8 cellular contexts compared by ENCODE assay signal in the genomic region with DNA sequence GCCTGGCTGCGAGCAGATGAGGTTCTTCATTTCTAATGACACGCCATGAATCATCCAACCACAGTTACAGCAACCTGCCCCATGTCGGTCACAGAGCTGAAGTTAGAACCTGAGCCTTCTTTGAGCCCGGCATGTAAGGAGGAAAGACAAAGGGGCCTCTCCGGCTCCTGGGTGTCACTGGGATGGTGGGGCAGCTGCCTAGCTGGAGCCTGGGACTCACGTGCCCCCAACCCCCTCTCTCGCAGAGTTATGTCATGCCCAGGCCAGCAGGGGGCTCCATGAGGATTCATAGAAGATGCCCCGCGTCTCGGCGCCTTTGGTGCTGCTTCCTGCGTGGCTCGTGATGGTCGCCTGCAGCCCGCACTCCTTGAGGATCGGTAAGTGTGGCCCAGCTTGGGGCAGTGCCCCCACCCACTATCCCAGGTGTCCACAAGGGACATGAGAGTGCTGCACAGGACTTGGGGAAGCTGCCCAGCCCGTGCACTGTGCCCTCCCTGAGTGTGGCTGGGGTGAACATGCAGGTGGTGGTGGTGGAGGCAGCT.
DNase-seq lines count a peak whose midpoint lies in the region; ATAC-seq and TF ChIP-seq lines count a peak whose summit lies in the region.

No MANE protein-coding gene starts in this region.

- peak; percentile 20 for DNase-seq in COR-L47 (lab: John Stamatoyannopoulos, UW)
- peak; percentile 24 for DNase-seq in HT-29 (ENCODE audit: low spot score)
- peak; percentile 38 for DNase-seq in UCSD-AML1 (lab: John Stamatoyannopoulos, UW; ENCODE audit: unreplicated experiment)
- DNase-seq in fibroblast of villous mesenchyme (ENCODE audit: low read depth) = peak; percentile 27
- DNase-seq in stimulated activated naive CD8-positive, alpha-beta T cell treated with anti-CD3 and anti-CD28 coated beads, Interleukin-15, Interleukin-2, amounts not matched to agents 100 U/mL and 50 U/mL, for 24 hours = peak; percentile 33
- DNase-seq in cerebellum (ENCODE audit: low spot score) = no peak

- TF ChIP-seq CTCF in fibroblast of villous mesenchyme (IDR thresholded peaks at IDR 0.05; ENCODE audit: insufficient read depth, low read depth, low read length) = peak; percentile 48

- H3K4me3 ChIP-seq in fibroblast of villous mesenchyme (ENCODE audit: low read depth, low read length) = no peak overlapping the region

- ATAC-seq in stimulated activated naive CD8-positive, alpha-beta T cell treated with anti-CD3 and anti-CD28 coated beads, Interleukin-15, Interleukin-2, amounts not matched to agents 100 U/mL and 50 U/mL, for 24 hours = peak; percentile 75
- ATAC-seq in HG03571 (IDR thresholded peaks at IDR 0.05; ENCODE audit: unreplicated experiment) (no peak), HG03045 (IDR thresholded peaks at IDR 0.05; ENCODE audit: unreplicated experiment) (no peak)
